Comparison of ENCODE assay signal across 24 cellular contexts in genomic region chr18:59938686-59939085, GRCh38.
"Had no signal": no experiment of that assay in that cellular context is flagged by ENCODE, and none has a peak within 500 bp of the region (broad histone marks: within the 10 kb centered on the region; RNA-seq: fewer than 3 reads in every experiment).

No MANE protein-coding gene starts in this region.

- H3K27me3 Mint-ChIP-seq: naive B cell, type B pancreatic cell had no signal

- H3K9me3 Mint-ChIP-seq: naive B cell; natural killer cell treated with Interleukin-12 subunit alpha and Interleukin-12 subunit beta and Interleukin-15 and Interleukin-18, amount 100 ng/mL, for 72 hours; stimulated activated effector memory CD8-positive, alpha-beta T cell treated with anti-CD3 and anti-CD28 coated beads, Interleukin-12 subunit alpha, Interleukin-12 subunit beta, amount 100 ng/mL, for 72 hours; type B pancreatic cell had no signal

- H3K27ac Mint-ChIP-seq: naive B cell; natural killer cell treated with Interleukin-12 subunit alpha and Interleukin-12 subunit beta and Interleukin-15 and Interleukin-18, amount 100 ng/mL, for 72 hours; neural progenitor cell; progenitor cell of endocrine pancreas; stimulated activated effector memory CD8-positive, alpha-beta T cell treated with anti-CD3 and anti-CD28 coated beads, Interleukin-12 subunit alpha, Interleukin-12 subunit beta, amount 100 ng/mL, for 72 hours; type B pancreatic cell had no signal

- H3K9me3 ChIP-seq: esophagus muscularis mucosa, gastroesophageal sphincter, heart left ventricle, left lung, right lobe of liver, stomach, thyroid gland had no signal

- H3K4me3 ChIP-seq: coronary artery, esophagus muscularis mucosa, gastroesophageal sphincter, heart left ventricle, hepatocyte, left lung, neural progenitor cell, right lobe of liver, stomach, thyroid gland had no signal

- H3K9ac ChIP-seq: neural progenitor cell, parathyroid adenoma had no signal

- H3K4me1 Mint-ChIP-seq: stimulated activated effector memory CD8-positive, alpha-beta T cell treated with anti-CD3 and anti-CD28 coated beads, Interleukin-12 subunit alpha, Interleukin-12 subunit beta, amount 100 ng/mL, for 72 hours had no signal

- H3K4me2 ChIP-seq: hepatocyte, neural progenitor cell had no signal

- H3K4me1 ChIP-seq: esophagus muscularis mucosa, gastroesophageal sphincter, heart left ventricle, left lung, neural progenitor cell, parathyroid adenoma, right lobe of liver, stomach had no signal

- H3K27me3 ChIP-seq: esophagus muscularis mucosa, foreskin keratinocyte, gastroesophageal sphincter, hepatocyte, left lung, neural progenitor cell, right lobe of liver, stomach, thyroid gland had no signal

- H3K79me2 ChIP-seq: hepatocyte, parathyroid adenoma had no signal

- H3K36me3 ChIP-seq: esophagus muscularis mucosa, gastroesophageal sphincter, heart left ventricle, left lung, neural progenitor cell, right lobe of liver, stomach, thyroid gland had no signal

- ATAC-seq: foreskin keratinocyte; gastroesophageal sphincter; heart left ventricle; left lung; natural killer cell treated with Interleukin-12 subunit alpha and Interleukin-12 subunit beta and Interleukin-15 and Interleukin-18, amount 100 ng/mL, for 72 hours; right lobe of liver; stimulated activated effector memory CD8-positive, alpha-beta T cell treated with anti-CD3 and anti-CD28 coated beads, Interleukin-12 subunit alpha, Interleukin-12 subunit beta, amount 100 ng/mL, for 72 hours had no signal

- H3K4me3 Mint-ChIP-seq: naive B cell; natural killer cell treated with Interleukin-12 subunit alpha and Interleukin-12 subunit beta and Interleukin-15 and Interleukin-18, amount 100 ng/mL, for 72 hours; neural progenitor cell; stimulated activated effector memory CD8-positive, alpha-beta T cell treated with anti-CD3 and anti-CD28 coated beads, Interleukin-12 subunit alpha, Interleukin-12 subunit beta, amount 100 ng/mL, for 72 hours; type B pancreatic cell had no signal

- DNase-seq: dermis blood vessel endothelial cell; effector memory CD4-positive, alpha-beta T cell; foreskin keratinocyte; heart left ventricle; kidney; left lung; naive B cell; right lobe of liver; stimulated activated CD4-positive, alpha-beta T cell treated with anti-CD3 and anti-CD28 coated beads, Interleukin-2, amount 100 ng/mL, for 24 hours; stimulated activated CD4-positive, alpha-beta T cell treated with anti-CD3 and anti-CD28 coated beads, Interleukin-4, amount 100 ng/mL, for 24 hours; stimulated activated naive CD4-positive, alpha-beta T cell treated with Interleukin-2 at 50 U/mL for 16 hours; stomach; thyroid gland had no signal

- H2AFZ ChIP-seq: hepatocyte, neural progenitor cell, parathyroid adenoma had no signal

- H3K27ac ChIP-seq: coronary artery, esophagus muscularis mucosa, foreskin keratinocyte, gastroesophageal sphincter, heart left ventricle, hepatocyte, left lung, neural progenitor cell, parathyroid adenoma, right lobe of liver, stomach, thyroid gland had no signal

- H3K36me3 Mint-ChIP-seq: naive B cell; natural killer cell treated with Interleukin-12 subunit alpha and Interleukin-12 subunit beta and Interleukin-15 and Interleukin-18, amount 100 ng/mL, for 72 hours; neural progenitor cell; stimulated activated effector memory CD8-positive, alpha-beta T cell treated with anti-CD3 and anti-CD28 coated beads, Interleukin-12 subunit alpha, Interleukin-12 subunit beta, amount 100 ng/mL, for 72 hours; type B pancreatic cell had no signal

- FAIRE-seq: endothelial cell of umbilical vein, kidney had no signal
